7 cellular contexts compared by ENCODE assay signal in the genomic region with DNA sequence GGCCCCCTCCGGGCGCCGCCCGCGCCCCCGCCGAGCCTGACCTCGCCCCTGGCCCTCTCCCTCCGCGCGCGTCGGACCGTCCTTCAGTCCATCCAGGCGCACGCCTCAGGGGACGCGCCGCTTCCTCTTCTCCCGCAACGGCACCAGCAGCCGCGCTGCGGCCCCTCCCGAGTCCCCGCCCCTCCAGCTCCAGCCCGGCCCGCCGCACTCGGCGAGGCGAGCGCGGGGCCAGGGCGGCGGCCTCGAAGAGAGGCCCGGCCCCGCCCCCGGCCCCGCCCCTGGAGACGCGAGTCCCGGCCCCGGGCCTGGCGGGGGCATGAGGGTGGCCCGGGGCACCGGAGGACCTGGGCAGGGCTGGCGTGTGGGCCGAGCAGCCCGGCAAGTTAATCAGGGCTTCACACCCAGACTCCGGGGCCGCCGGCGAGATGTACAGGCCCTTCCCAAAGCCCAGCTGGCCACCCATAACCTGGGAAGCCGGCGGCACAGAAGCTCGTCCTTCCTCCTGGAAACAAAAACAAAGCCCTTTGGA. TPM values are rescaled to one million over a fixed set of nuclear protein-coding genes. Genes with fewer than 3 reads are reported as not detected.
DNase-seq lines count a peak whose midpoint lies in the region; ATAC-seq and TF ChIP-seq lines count a peak whose summit lies in the region.

Gene IGSF3, minus strand, starts transcription at position 157 of the 529 bp plus-strand sequence. CDS start 1,407 bp downstream, outside the sequence.

- H3K27ac ChIP-seq in SJSA1, result no peak within 1 kb of the TSS
- H3K27ac ChIP-seq in heart right ventricle, result peak within 1 kb of the TSS in 8 of 10 donors; percentile 25 to 65 (median 54)
- peak within 1 kb of the TSS; percentile 62 to 66 for H3K27ac ChIP-seq in prostate gland

- intact Hi-C loops in heart right ventricle (cut with DNase I) (loop anchor here in 2 of 10 donors (5.0 kb wide), 2 partner anchors 90 to 95 kb away; partner anchors contain the start of gene CD58 (in 1 of the 2)), prostate gland (cut with DNase I) (loop anchor here (5.0 kb wide), 1 partner anchor 95 kb away; the partner anchor contains the start of gene CD58)

- TF ChIP-seq CTCF in heart right ventricle (IDR thresholded peaks at IDR 0.05), result no peak
- TF ChIP-seq CTCF in prostate gland (IDR thresholded peaks at IDR 0.05), result no peak

- no peak within 1 kb of the TSS for H3K27ac Mint-ChIP-seq in activated naive CD4-positive, alpha-beta T cell treated with anti-CD3 and anti-CD28 coated beads, Interleukin-2, amount 50 U/mL, for 72 hours

- H3K27me3 ChIP-seq in SJSA1 (replicated peaks), result peaks cover 8% of the 10 kb centered on the region
- H3K27me3 ChIP-seq in heart right ventricle, result peaks cover 0 to 54% (median 0%) of the 10 kb centered on the region in 7 donors
- no peaks in the 10 kb centered on the region for H3K27me3 ChIP-seq in prostate gland (replicated peaks; ENCODE audit: insufficient read depth)

- no peaks in the 10 kb centered on the region for H3K9me3 Mint-ChIP-seq in activated naive CD4-positive, alpha-beta T cell treated with anti-CD3 and anti-CD28 coated beads, Interleukin-2, amount 50 U/mL, for 72 hours

- H3K9me3 ChIP-seq in SJSA1 (replicated peaks), result no peaks in the 10 kb centered on the region
- H3K9me3 ChIP-seq in heart right ventricle, result no peaks in the 10 kb centered on the region
- no peaks in the 10 kb centered on the region for H3K9me3 ChIP-seq in prostate gland

- no peaks in the 10 kb centered on the region for H3K36me3 ChIP-seq in SJSA1
- H3K36me3 ChIP-seq in heart right ventricle, result no peaks in the 10 kb centered on the region
- H3K36me3 ChIP-seq in prostate gland, result no peaks in the 10 kb centered on the region

- peak; percentile 60 for TF ChIP-seq POLR2A in prostate gland (IDR thresholded peaks at IDR 0.05)

- ATAC-seq in GM18502 (IDR thresholded peaks at IDR 0.05; ENCODE audit: poor library complexity, unreplicated experiment), result peak; percentile 70
- peak; percentile 84 to 92 for ATAC-seq in activated naive CD4-positive, alpha-beta T cell treated with anti-CD3 and anti-CD28 coated beads, Interleukin-2, amount 50 U/mL, for 72 hours
- peak; percentile 65 to 93 (median 85) for ATAC-seq in heart right ventricle
- no peak for ATAC-seq in GM18907 (IDR thresholded peaks at IDR 0.05; ENCODE audit: unreplicated experiment)

- H3K36me3 Mint-ChIP-seq in activated naive CD4-positive, alpha-beta T cell treated with anti-CD3 and anti-CD28 coated beads, Interleukin-2, amount 50 U/mL, for 72 hours, result peaks cover 4 to 14% of the 10 kb centered on the region in 2 donors

- WGBS in heart right ventricle, 2 donors, result 1% methylated on average over 36 to 58 of the region's 58 CpGs
- WGBS in prostate gland, result 2% methylated on average over 26 of the region's 58 CpGs

- H3K4me3 ChIP-seq in SJSA1 (peak within 1 kb of the TSS; percentile 45), heart right ventricle (peak within 1 kb of the TSS; percentile 49 to 88 (median 71)), prostate gland (peak within 1 kb of the TSS; percentile 71 to 77)

- DNase-seq in HuH-7 (ENCODE audit: low spot score) (peak; percentile 79), SJSA1 (ENCODE audit: low read depth in 1 of 2, low spot score in 2 of 2) (peak; percentile 43 to 66), heart right ventricle (peak; percentile 65 to 86), prostate gland (ENCODE audit: low spot score) (peak; percentile 67)
- peak in 1 of 2 donors; percentile 55 for DNase-seq in activated naive CD4-positive, alpha-beta T cell treated with anti-CD3 and anti-CD28 coated beads, Interleukin-2, amount 50 U/mL, for 72 hours (ENCODE audit: low spot score in 2 of 2)

- peaks cover 10% of the 10 kb centered on the region for H3K4me1 ChIP-seq in SJSA1 (replicated peaks)
- H3K4me1 ChIP-seq in heart right ventricle, result peaks cover 0 to 21% (median 13%) of the 10 kb centered on the region in 9 donors
- H3K4me1 ChIP-seq in prostate gland (replicated peaks), result no peaks in the 10 kb centered on the region

RNA-seq across cellular contexts. Expression of gene IGSF3, which starts in this region (rescaled TPM):
- total RNA-seq in SJSA1 (2014; rRNA removed; shearing (Covaris generic)), result 3.5 and 5.8 TPM in 2 replicates
- total RNA-seq in activated naive CD4-positive, alpha-beta T cell treated with anti-CD3 and anti-CD28 coated beads, Interleukin-2, amount 50 U/mL, for 72 hours, result 1 to 10 TPM; 1.4 to 1.6 TPM
- total RNA-seq in heart right ventricle (10 to 100 TPM in 7 of 10 donors, 1 to 10 TPM in 3; 8.8 to 21.2 (median 14.9) TPM), prostate gland (10 to 100 TPM; 23.2 to 30.4 TPM)
- 1 to 10 TPM; 4.0 to 4.4 TPM for polyA plus RNA-seq in heart right ventricle
